ENCODE assay signal across 9 cellular contexts in genomic region chr2:207073791-207074678, GRCh38.
DNase-seq lines count a peak whose midpoint lies in the region; ATAC-seq and TF ChIP-seq lines count a peak whose summit lies in the region.
"Had no signal": no experiment of that assay in that cellular context is flagged by ENCODE, and none has a peak within 500 bp of the region (broad histone marks: within the 10 kb centered on the region; RNA-seq: fewer than 3 reads in every experiment).

No MANE protein-coding gene starts in this region.

- H3K9me3 ChIP-seq in lower lobe of right lung = no peaks in the 10 kb centered on the region

- peaks cover 15% of the 10 kb centered on the region for H3K36me3 ChIP-seq in lower lobe of right lung

- H3K4me1 ChIP-seq in lower lobe of right lung = peaks cover 16% of the 10 kb centered on the region

- ATAC-seq in GM19043 (IDR thresholded peaks at IDR 0.05; ENCODE audit: low read depth, unreplicated experiment) (peak; percentile 47), lower lobe of right lung (peak; percentile 46 to 57), GM18870 (IDR thresholded peaks at IDR 0.05; ENCODE audit: unreplicated experiment) (no peak), GM18873 (IDR thresholded peaks at IDR 0.05; ENCODE audit: low FRiP score, unreplicated experiment) (no peak)

- intact Hi-C loops in lower lobe of right lung (cut with DNase I) = no loop called here

- DNase-seq in NCI-H2107 (lab: John Stamatoyannopoulos, UW) (peak; percentile 28), lower lobe of right lung (no peak), DMS114 treated with DMSO at 0.1 percent for 48 hours (lab: John Stamatoyannopoulos, UW; ENCODE audit: unreplicated experiment) (no peak)
- DNase-seq in activated naive CD4-positive, alpha-beta T cell treated with anti-CD3 and anti-CD28 coated beads, Interleukin-2, amount 50 U/mL, for 16 hours = peak; percentile 19
- peak; percentile 3 for DNase-seq in stimulated activated naive CD4-positive, alpha-beta T cell treated with Interleukin-2 at 50 U/mL for 16 hours (lab: John Stamatoyannopoulos, UW)

- H3K27me3 ChIP-seq in lower lobe of right lung (ENCODE audit: low read depth) = no peaks in the 10 kb centered on the region

- peak overlapping the region; percentile 27 for H3K27ac ChIP-seq in lower lobe of right lung
- H3K27ac ChIP-seq: KMS-11 had no signal

- no peak for TF ChIP-seq CTCF in lower lobe of right lung (IDR thresholded peaks at IDR 0.05)

- no peak overlapping the region for H3K4me3 ChIP-seq in lower lobe of right lung

Comparison
In these comparisons a context has a peak if more than half of its experiments do, and no peak if none do; other contexts are left out.
1. ATAC-seq: peak in GM19043 (single experiment) and lower lobe of right lung (2 of 2); none in GM18870 (single experiment) and GM18873 (single experiment).
2. DNase-seq: peak in NCI-H2107 (single experiment), activated naive CD4-positive, alpha-beta T cell treated with anti-CD3 and anti-CD28 coated beads, Interleukin-2, amount 50 U/mL, for 16 hours (single experiment) and stimulated activated naive CD4-positive, alpha-beta T cell treated with Interleukin-2 at 50 U/mL for 16 hours (single experiment); none in lower lobe of right lung (single experiment) and DMS114 treated with DMSO at 0.1 percent for 48 hours (single experiment).